In the genomic region with DNA sequence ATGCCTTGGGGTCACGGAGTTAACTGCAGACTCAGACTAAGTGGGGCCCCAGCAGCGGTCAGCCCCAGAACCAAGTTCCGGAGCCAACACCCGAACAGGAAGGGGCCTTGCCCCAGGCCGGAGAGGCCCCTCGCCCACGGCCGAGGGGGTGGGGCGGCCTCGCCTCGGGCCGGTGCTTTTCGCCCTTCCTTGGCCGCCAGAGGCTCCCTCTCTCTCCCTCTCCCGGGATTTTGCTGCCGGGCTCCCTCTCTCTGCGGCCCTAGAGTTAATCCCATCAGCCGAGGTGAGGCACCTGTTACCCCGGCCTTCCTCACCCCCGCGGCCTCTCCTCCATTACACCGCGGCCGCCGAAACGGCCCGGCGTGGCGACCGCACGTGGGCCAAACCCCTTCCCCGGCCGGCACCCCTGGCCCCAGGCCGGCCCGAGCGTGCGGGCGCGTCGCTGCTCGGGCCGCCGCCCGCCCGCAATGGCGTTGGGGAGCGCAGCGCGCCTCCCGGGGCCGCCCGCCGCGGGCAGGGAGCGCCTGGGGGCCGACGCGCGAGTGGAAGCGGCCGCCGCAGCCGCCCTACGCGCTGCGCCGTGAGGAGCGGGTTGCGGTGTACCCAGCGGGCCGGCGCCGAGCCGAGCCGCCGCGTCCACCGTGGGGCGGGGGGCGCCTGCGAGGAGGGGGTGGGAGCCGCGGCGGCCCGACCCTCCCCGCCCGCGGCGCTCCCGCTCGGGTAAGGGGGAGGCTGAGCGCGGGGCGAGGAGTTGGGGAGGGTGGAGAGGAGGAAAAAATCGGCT, we compare ENCODE assay signal across 8 cellular contexts. TPM values are rescaled to one million over a fixed set of nuclear protein-coding genes. Genes with fewer than 3 reads are reported as not detected.
A peak's percentile ranks its signal among the peaks of the same experiment; 100 is the strongest.
DNase-seq lines count a peak whose midpoint lies in the region; TF ChIP-seq lines count a peak whose summit lies in the region.

A gene (plus strand): TSS at position 175 of the 784 bp plus-strand sequence. CDS start 2,520 bp downstream, outside the sequence.

- H3K36me3 ChIP-seq in HUES48 (ENCODE audit: control insufficient read depth, insufficient read depth, low read length) (no peaks in the 10 kb centered on the region), SJSA1 (no peaks in the 10 kb centered on the region), mucosa of stomach (ENCODE audit: control insufficient read depth, insufficient read depth, low read length) (no peaks in the 10 kb centered on the region), urinary bladder (ENCODE audit: insufficient read depth) (no peaks in the 10 kb centered on the region)

- TF ChIP-seq CTCF in fibroblast of mammary gland (conservative IDR thresholded peaks at IDR 0.05; ENCODE audit: control insufficient read depth, insufficient read depth, low read depth, low read length) = peak; percentile 16

- H3K27ac ChIP-seq in HUES48 (ENCODE audit: low read depth, low read length) (peak within 1 kb of the TSS; percentile 96), SJSA1 (no peak within 1 kb of the TSS), urinary bladder (ENCODE audit: low read depth) (peak within 1 kb of the TSS; percentile 27)

- peak within 1 kb of the TSS; percentile 82 for H3K9ac ChIP-seq in HUES48 (ENCODE audit: low read depth, low read length)
- H3K9ac ChIP-seq in mucosa of stomach (ENCODE audit: low read length) = peak within 1 kb of the TSS; percentile 72

- H3K27me3 ChIP-seq in HUES48 (ENCODE audit: control insufficient read depth, insufficient read depth, low read length) (no peaks in the 10 kb centered on the region), SJSA1 (replicated peaks) (peaks cover 61% of the 10 kb centered on the region), mucosa of stomach (ENCODE audit: control insufficient read depth, insufficient read depth, low read length) (no peaks in the 10 kb centered on the region)

- H3K9me3 ChIP-seq in HUES48 (ENCODE audit: control insufficient read depth, insufficient read depth, low read length) (no peaks in the 10 kb centered on the region), SJSA1 (replicated peaks) (no peaks in the 10 kb centered on the region), mucosa of stomach (ENCODE audit: control insufficient read depth, low read length) (no peaks in the 10 kb centered on the region)

- H3K4me3 ChIP-seq in HUES48 (ENCODE audit: low read depth, low read length) = peak within 1 kb of the TSS; percentile 80
- peak within 1 kb of the TSS; percentile 17; the same call in 1 of the 2 replicates for H3K4me3 ChIP-seq in SJSA1
- H3K4me3 ChIP-seq in fibroblast of mammary gland (ENCODE audit: control insufficient read depth, low read depth, low read length) = peak within 1 kb of the TSS; percentile 48
- peak within 1 kb of the TSS; percentile 71 for H3K4me3 ChIP-seq in mucosa of stomach (ENCODE audit: low read length)
- peak within 1 kb of the TSS; percentile 91 for H3K4me3 ChIP-seq in urinary bladder (ENCODE audit: low read depth, low read length)

- peaks cover 51% of the 10 kb centered on the region for H3K4me1 ChIP-seq in HUES48 (ENCODE audit: control insufficient read depth, insufficient read depth, low read length)
- no peaks in the 10 kb centered on the region; the same call in 1 of the 2 replicates for H3K4me1 ChIP-seq in SJSA1 (replicated peaks)
- peaks cover 7% of the 10 kb centered on the region for H3K4me1 ChIP-seq in mucosa of stomach (ENCODE audit: control insufficient read depth, insufficient read depth, low read length)
- H3K4me1 ChIP-seq in urinary bladder (ENCODE audit: insufficient read depth) = no peaks in the 10 kb centered on the region

- DNase-seq in DMS153 (lab: John Stamatoyannopoulos, UW) (peak; percentile 17), SJSA1 (ENCODE audit: low read depth in 1 of 2, low spot score in 2 of 2) (no peak), fibroblast of mammary gland (ENCODE audit: low read depth) (peak; percentile 6), Kasumi-1 (lab: John Stamatoyannopoulos, UW) (no peak), activated gamma-delta T cell (lab: John Stamatoyannopoulos, UW) (no peak)

- 2% methylated on average over 95 of the region's 95 CpGs for WGBS in urinary bladder

RNA-seq across cellular contexts. Expression of the gene that starts here (rescaled TPM):
- total RNA-seq in SJSA1 (2014; rRNA removed; shearing (Covaris generic)) = not detected in 2 replicates
- total RNA-seq in urinary bladder = 28.6 TPM
- polyA plus RNA-seq in urinary bladder = 3.5 TPM

Comparison
In these comparisons a context has a peak if more than half of its experiments do, and no peak if none do; other contexts are left out.
1. RNA of the gene that starts here (total RNA-seq): 28.6 TPM in urinary bladder (single experiment); not detected in SJSA1; every median in the first group is over 10 times any median in the second.
2. DNase-seq: peak in DMS153 (single experiment) and fibroblast of mammary gland (single experiment); none in SJSA1 (0 of 2), Kasumi-1 (0 of 2) and activated gamma-delta T cell (single experiment).
3. H3K4me3 ChIP-seq: peak in every context shown above with its lines; median percentile 91 in urinary bladder; 80 in HUES48; 71 in mucosa of stomach; 48 in fibroblast of mammary gland; 17 in SJSA1.